In genomic region chr12:53981652-53982565, GRCh38 we compare ENCODE assay signal across 24 cellular contexts. TPM values are rescaled to one million over a fixed set of nuclear protein-coding genes. Genes with fewer than 3 reads are reported as not detected.
DNase-seq lines count a peak whose midpoint lies in the region; ATAC-seq and TF ChIP-seq lines count a peak whose summit lies in the region.
"Had no signal": no experiment of that assay in that cellular context is flagged by ENCODE, and none has a peak within 500 bp of the region (broad histone marks: within the 10 kb centered on the region; RNA-seq: fewer than 3 reads in every experiment).

No MANE protein-coding gene starts in this region.

- H3K36me3 Mint-ChIP-seq in endodermal cell (ENCODE audit: low read depth), result no peaks in the 10 kb centered on the region
- H3K36me3 Mint-ChIP-seq in naive B cell, result peaks cover 0 to 25% of the 10 kb centered on the region in 2 donors
- H3K36me3 Mint-ChIP-seq: brain had no signal

- H3K9me3 Mint-ChIP-seq in endodermal cell (peaks cover 16% of the 10 kb centered on the region), naive B cell (peaks cover 0 to 25% (median 10%) of the 10 kb centered on the region in 7 donors)
- H3K9me3 Mint-ChIP-seq: activated naive CD4-positive, alpha-beta T cell treated with anti-CD3 and anti-CD28 coated beads, Interleukin-2, amount 50 U/mL, for 72 hours had no signal

- DNase-seq in BJ (ENCODE audit: low read depth) (no peak), endodermal cell (peak; percentile 68), naive B cell (no peak), NCI-H2029 treated with DMSO at 0.1 percent for 48 hours (lab: John Stamatoyannopoulos, UW) (no peak), NCI-H146 (lab: John Stamatoyannopoulos, UW) (no peak), cerebellum (ENCODE audit: low spot score) (no peak)
- no peak for DNase-seq in activated naive CD4-positive, alpha-beta T cell treated with anti-CD3 and anti-CD28 coated beads, Interleukin-2, amount 50 U/mL, for 16 hours
- DNase-seq: activated CD4-positive, alpha-beta T cell treated with anti-CD3 and anti-CD28 coated beads, Interleukin-2, amount 50 U/mL, for 48 hours; activated T-cell treated with anti-CD3 and anti-CD28 coated beads for 4 hours; Caco-2; cortex of kidney; MG63; NCI-H1930; NCI-H446 treated with DMSO at 0.1 percent for 48 hours; stimulated activated CD4-positive, alpha-beta T cell treated with anti-CD3 and anti-CD28 coated beads, Interleukin-4, amount 100 ng/mL, for 4 hours; T-helper 2 cell; WERI-Rb-1 had no signal

- H3K27me3 Mint-ChIP-seq in endodermal cell (ENCODE audit: insufficient read depth), result peaks cover 100% of the 10 kb centered on the region
- H3K27me3 Mint-ChIP-seq in naive B cell, result peaks cover 72 to 93% (median 85%) of the 10 kb centered on the region in 3 donors

- no peak overlapping the region for H3K27ac Mint-ChIP-seq in endodermal cell
- peak overlapping the region in 4 of 6 donors; percentile 38 to 92 (median 72) for H3K27ac Mint-ChIP-seq in naive B cell

- WGBS in endodermal cell (ENCODE audit: insufficient coverage in 1 of 2, insufficient read length in 1 of 2), 2 experiments, result 15 to 16% methylated on average over 15 to 30 of the region's 30 CpGs

- H3K27me3 ChIP-seq in BJ (ENCODE audit: control insufficient read depth, insufficient read depth, low read length) (no peaks in the 10 kb centered on the region), endodermal cell (ENCODE audit: control insufficient read depth, insufficient read depth, low read length, poor library complexity, severe bottlenecking) (peaks cover 100% of the 10 kb centered on the region)
- H3K27me3 ChIP-seq: MG63 had no signal

- POLR2A ChIA-PET in BJ (lab: Charles Lee) (interaction anchor here (0.6 kb wide), 1 partner anchor 17 kb away, joined by 4 read pairs; no protein-coding TSS in a partner anchor), HEK293 (lab: Yijun Ruan, JAX) (no interaction called here)

- H3K4me3 Mint-ChIP-seq in endodermal cell (no peak overlapping the region), naive B cell (peak overlapping the region in 4 of 8 donors; percentile 3 to 45 (median 10))

- TF ChIP-seq CTCF in BJ (IDR thresholded peaks at IDR 0.05; ENCODE audit: insufficient read depth, low read depth, low read length), result no peak
- TF ChIP-seq CTCF in HEK293 (tag by site-specific recombination; IDR thresholded peaks at IDR 0.05), result no peak
- no peak for TF ChIP-seq CTCF in endodermal cell (conservative IDR thresholded peaks at IDR 0.05)

- H3K27ac ChIP-seq in HEK293 (ENCODE audit: extremely low read depth, low read depth, low read length) (0 out of 2 replicates have a peak overlapping the region, but pooled peaks have one; percentile 17), endodermal cell (ENCODE audit: low read depth, low read length) (no peak overlapping the region)
- H3K27ac ChIP-seq: parathyroid adenoma, WERI-Rb-1 had no signal

- H3K4me3 ChIP-seq in BJ (ENCODE audit: low read depth, low read length), result peak overlapping the region; percentile 46
- no peak overlapping the region for H3K4me3 ChIP-seq in HEK293 (ENCODE audit: low read depth, low read length)
- no peak overlapping the region for H3K4me3 ChIP-seq in endodermal cell (ENCODE audit: low read length)
- H3K4me3 ChIP-seq: MG63, smooth muscle cell had no signal

- CTCF ChIA-PET in BJ (lab: Yijun Ruan, JAX), result interaction anchor here (0.7 to 2.0 kb wide), 4 partner anchors 194 to 219 kb away, joined by 3 to 8 read pairs (median 4); no protein-coding TSS in a partner anchor
- CTCF ChIA-PET in HEK293 (lab: Yijun Ruan, JAX), result interaction anchor here (1.4 kb wide), 1 partner anchor 233 kb away, joined by 3 read pairs; no protein-coding TSS in a partner anchor

- H3K4me1 ChIP-seq in HEK293 (ENCODE audit: control insufficient read depth, insufficient read depth, low read length) (peaks cover 28% of the 10 kb centered on the region), endodermal cell (ENCODE audit: control insufficient read depth, insufficient read depth, low read length) (no peaks in the 10 kb centered on the region)
- H3K4me1 ChIP-seq: parathyroid adenoma had no signal

- H3K9me3 ChIP-seq in HEK293 (ENCODE audit: control insufficient read depth, insufficient read depth, low read depth, low read length) (no peaks in the 10 kb centered on the region), endodermal cell (ENCODE audit: control insufficient read depth, low read length) (peaks cover 8% of the 10 kb centered on the region)
- H3K9me3 ChIP-seq: Caco-2, MG63 had no signal

- no peaks in the 10 kb centered on the region for H3K36me3 ChIP-seq in BJ (ENCODE audit: control insufficient read depth, insufficient read depth, low read length)
- no peaks in the 10 kb centered on the region for H3K36me3 ChIP-seq in HEK293 (ENCODE audit: control insufficient read depth in 2 of 2, insufficient read depth in 1 of 2, low read length in 2 of 2)
- H3K36me3 ChIP-seq in endodermal cell (ENCODE audit: control insufficient read depth, insufficient read depth, low read length), result no peaks in the 10 kb centered on the region
- H3K36me3 ChIP-seq: WERI-Rb-1 had no signal

- ATAC-seq in naive B cell (ENCODE audit: low read depth in 2 of 2), result no peak
- ATAC-seq: activated naive CD4-positive, alpha-beta T cell treated with anti-CD3 and anti-CD28 coated beads, Interleukin-2, amount 50 U/mL, for 72 hours; Right ventricle myocardium inferior had no signal

- no peaks in the 10 kb centered on the region for H3K4me1 Mint-ChIP-seq in endodermal cell
- peaks cover 10 to 32% (median 22%) of the 10 kb centered on the region in 3 donors for H3K4me1 Mint-ChIP-seq in naive B cell

- H3K9ac ChIP-seq in endodermal cell (ENCODE audit: extremely low read depth, low read length, poor library complexity, severe bottlenecking), result no peak overlapping the region
- H3K9ac ChIP-seq: parathyroid adenoma had no signal

TF ChIP-seq in HEK293, 187 proteins besides CTCF, POLR2A, EP300 and RAD21:
- 0 out of 2 replicates have a peak, but pooled peaks have one; percentile 23 for TF ChIP-seq ZBTB6 (tag by site-specific recombination; IDR thresholded peaks at IDR 0.05)
- no peak for TF ChIP-seq ZNF677 (tag by site-specific recombination; IDR thresholded peaks at IDR 0.05)

RNA-seq across cellular contexts. Expression of gene HOXC10, which starts 3.0 kb away (rescaled TPM):
- polyA plus RNA-seq in BJ (2011; rRNA removed) (13.9 and 14.9 TPM in 2 replicates), naive B cell (ENCODE audit: low read depth in 6 of 6) (not detected)
- polyA minus RNA-seq in BJ (2011; rRNA and poly(A)+ RNA removed), result 5.2 and 10.6 TPM in 2 replicates
- total RNA-seq in endodermal cell (not detected), cerebellum (not detected)
- polyA plus RNA-seq in endodermal cell (2013, experiment 1 of 2), result 11.1 TPM
- polyA plus RNA-seq in endodermal cell (2013, experiment 2 of 2), result 7.2 TPM
- total RNA-seq: activated naive CD4-positive, alpha-beta T cell treated with anti-CD3 and anti-CD28 coated beads, Interleukin-2, amount 50 U/mL, for 72 hours; liver; Right ventricle myocardium inferior; smooth muscle cell had no signal
- polyA plus RNA-seq: liver had no signal

RNA-seq across cellular contexts. Expression of gene HOTAIR, which starts 7.2 kb away (rescaled TPM):
- polyA plus RNA-seq in BJ (2011; rRNA removed) (11.4 and 18.9 TPM in 2 replicates), naive B cell (ENCODE audit: low read depth in 6 of 6) (not detected)
- 1.2 and 1.5 TPM in 2 replicates for polyA minus RNA-seq in BJ (2011; rRNA and poly(A)+ RNA removed)
- total RNA-seq in endodermal cell (not detected), cerebellum (not detected)
- 1.5 TPM for polyA plus RNA-seq in endodermal cell (2013, experiment 1 of 2)
- polyA plus RNA-seq in endodermal cell (2013, experiment 2 of 2), result 0.50 TPM
- total RNA-seq: activated naive CD4-positive, alpha-beta T cell treated with anti-CD3 and anti-CD28 coated beads, Interleukin-2, amount 50 U/mL, for 72 hours; liver; Right ventricle myocardium inferior; smooth muscle cell had no signal
- polyA plus RNA-seq: liver had no signal

RNA-seq across cellular contexts. Expression of gene HOXC11, which starts 9.0 kb away (rescaled TPM):
- polyA plus RNA-seq in BJ (2011; rRNA removed) (3.2 and 4.9 TPM in 2 replicates), naive B cell (ENCODE audit: low read depth in 6 of 6) (not detected)
- 2.7 and 2.9 TPM in 2 replicates for polyA minus RNA-seq in BJ (2011; rRNA and poly(A)+ RNA removed)
- total RNA-seq in endodermal cell (not detected), cerebellum (not detected)
- 1.4 TPM for polyA plus RNA-seq in endodermal cell (2013, experiment 1 of 2)
- 1.0 TPM for polyA plus RNA-seq in endodermal cell (2013, experiment 2 of 2)
- total RNA-seq: activated naive CD4-positive, alpha-beta T cell treated with anti-CD3 and anti-CD28 coated beads, Interleukin-2, amount 50 U/mL, for 72 hours; liver; Right ventricle myocardium inferior had no signal
- polyA plus RNA-seq: liver had no signal

RNA-seq across cellular contexts. Expression of gene HOXC9, which starts 18.1 kb away (rescaled TPM):
- 1.2 and 1.8 TPM in 2 replicates for polyA plus RNA-seq in BJ (2011; rRNA removed)
- polyA minus RNA-seq in BJ (2011; rRNA and poly(A)+ RNA removed), result 0.19 and 0.41 TPM in 2 replicates
- not detected for total RNA-seq in endodermal cell
- 5.5 TPM for polyA plus RNA-seq in endodermal cell (2013, experiment 1 of 2)
- polyA plus RNA-seq in endodermal cell (2013, experiment 2 of 2), result 6.4 TPM
- not detected for polyA plus RNA-seq in naive B cell (ENCODE audit: low read depth in 6 of 6)
- total RNA-seq in cerebellum, result not detected
- total RNA-seq: activated naive CD4-positive, alpha-beta T cell treated with anti-CD3 and anti-CD28 coated beads, Interleukin-2, amount 50 U/mL, for 72 hours; liver; Right ventricle myocardium inferior had no signal
- polyA plus RNA-seq: liver had no signal

RNA-seq across cellular contexts. Expression of gene HOXC8, which starts 26.9 kb away (rescaled TPM):
- polyA plus RNA-seq in BJ (2011; rRNA removed), result 1.6 and 1.8 TPM in 2 replicates
- 0.51 and 0.62 TPM in 2 replicates for polyA minus RNA-seq in BJ (2011; rRNA and poly(A)+ RNA removed)
- not detected for total RNA-seq in endodermal cell
- 3.3 TPM for polyA plus RNA-seq in endodermal cell (2013, experiment 1 of 2)
- 1.6 TPM for polyA plus RNA-seq in endodermal cell (2013, experiment 2 of 2)
- polyA plus RNA-seq in naive B cell (ENCODE audit: low read depth in 6 of 6), result not detected
- not detected for total RNA-seq in cerebellum
- total RNA-seq: activated naive CD4-positive, alpha-beta T cell treated with anti-CD3 and anti-CD28 coated beads, Interleukin-2, amount 50 U/mL, for 72 hours; liver; Right ventricle myocardium inferior had no signal
- polyA plus RNA-seq: liver had no signal
